ENCODE assay signal across 8 cellular contexts in the genomic region with DNA sequence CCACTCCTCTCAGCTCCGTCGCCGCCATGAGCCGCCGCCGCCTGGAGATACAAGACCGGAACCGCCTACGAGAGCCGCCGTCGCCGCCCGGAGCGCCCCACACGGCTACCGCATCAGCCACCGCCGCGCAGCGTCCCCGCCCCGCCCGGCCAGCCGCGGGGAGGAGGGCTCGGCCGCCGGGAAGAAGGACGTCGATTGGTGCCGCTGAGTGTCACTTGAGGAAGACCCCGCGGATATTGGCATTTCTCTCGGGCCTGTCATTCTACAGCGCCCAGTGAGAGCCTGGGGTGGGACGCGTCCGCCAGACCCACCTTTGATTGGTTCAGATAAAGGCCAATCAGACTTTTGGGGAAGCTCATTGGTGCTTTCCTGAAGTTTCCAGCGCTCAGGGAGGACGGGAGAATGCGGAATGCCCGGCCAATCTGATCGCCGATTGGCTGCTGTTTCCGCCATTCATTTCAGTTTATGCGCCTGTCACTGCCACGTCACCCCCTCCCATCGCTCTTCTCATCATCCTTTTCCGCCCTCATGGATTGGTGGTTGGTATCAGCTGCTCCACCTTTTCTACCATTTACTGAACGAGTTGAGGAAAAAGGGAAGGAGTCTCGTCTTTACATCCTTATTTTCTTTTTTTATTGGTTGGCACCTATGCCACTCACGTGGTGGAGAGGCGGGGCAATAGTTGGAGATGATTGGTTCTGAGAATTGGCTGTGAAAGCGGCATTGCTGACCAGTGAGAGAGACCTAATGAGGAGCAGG. TPM values are rescaled to one million over a fixed set of nuclear protein-coding genes. Genes with fewer than 3 reads are reported as not detected.
DNase-seq lines count a peak whose midpoint lies in the region; ATAC-seq and TF ChIP-seq lines count a peak whose summit lies in the region.

A gene with protein sequence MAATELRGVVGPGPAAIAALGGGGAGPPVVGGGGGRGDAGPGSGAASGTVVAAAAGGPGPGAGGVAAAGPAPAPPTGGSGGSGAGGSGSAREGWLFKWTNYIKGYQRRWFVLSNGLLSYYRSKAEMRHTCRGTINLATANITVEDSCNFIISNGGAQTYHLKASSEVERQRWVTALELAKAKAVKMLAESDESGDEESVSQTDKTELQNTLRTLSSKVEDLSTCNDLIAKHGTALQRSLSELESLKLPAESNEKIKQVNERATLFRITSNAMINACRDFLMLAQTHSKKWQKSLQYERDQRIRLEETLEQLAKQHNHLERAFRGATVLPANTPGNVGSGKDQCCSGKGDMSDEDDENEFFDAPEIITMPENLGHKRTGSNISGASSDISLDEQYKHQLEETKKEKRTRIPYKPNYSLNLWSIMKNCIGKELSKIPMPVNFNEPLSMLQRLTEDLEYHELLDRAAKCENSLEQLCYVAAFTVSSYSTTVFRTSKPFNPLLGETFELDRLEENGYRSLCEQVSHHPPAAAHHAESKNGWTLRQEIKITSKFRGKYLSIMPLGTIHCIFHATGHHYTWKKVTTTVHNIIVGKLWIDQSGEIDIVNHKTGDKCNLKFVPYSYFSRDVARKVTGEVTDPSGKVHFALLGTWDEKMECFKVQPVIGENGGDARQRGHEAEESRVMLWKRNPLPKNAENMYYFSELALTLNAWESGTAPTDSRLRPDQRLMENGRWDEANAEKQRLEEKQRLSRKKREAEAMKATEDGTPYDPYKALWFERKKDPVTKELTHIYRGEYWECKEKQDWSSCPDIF (minus strand): TSS at position 138 of the 759 bp plus-strand sequence. CDS start 110 bp downstream, at position 28.

- POLR2A ChIA-PET in naive thymus-derived CD4-positive, alpha-beta T cell (lab: Charles Lee) = interaction anchor here (0.6 to 4.3 kb wide), 22 partner anchors 11 to 1296 kb away, joined by 3 to 89 read pairs (median 4); a partner anchor contains a TSS

- H3K4me1 ChIP-seq in RWPE2 (ENCODE audit: insufficient read depth, poor library complexity, severe bottlenecking) (peaks cover 15% of the 10 kb centered on the region), fibroblast of lung (ENCODE audit: control insufficient read depth, extremely low read depth, insufficient read depth, low read length) (peaks cover 7% of the 10 kb centered on the region)
- peaks cover 26 to 29% of the 10 kb centered on the region in 2 donors for H3K4me1 ChIP-seq in naive thymus-derived CD4-positive, alpha-beta T cell (ENCODE audit: control insufficient read depth in 2 of 2, insufficient read depth in 2 of 2, low read length in 2 of 2)

- intact Hi-C loops in activated T-helper 2 cell treated with anti-CD3 and anti-CD28 coated beads, Interferon-gamma antibody, Interleukin-2, Interleukin-4, amounts not matched to agents 10 μg/mL and 5 μg/mL and 100 μg/mL, durations not matched to agents 14 hours and 24 hours and 36 hours (cut with micrococcal nuclease) = loop anchor here (1.0 to 5.0 kb wide), 7 partner anchors 50 to 241 kb away; a partner anchor contains a TSS
- intact Hi-C loops in naive thymus-derived CD4-positive, alpha-beta T cell (cut with micrococcal nuclease) = loop anchor here (1.0 to 5.0 kb wide), 15 partner anchors 50 to 1949 kb away; a partner anchor contains a TSS

- H3K36me3 Mint-ChIP-seq in activated T-helper 2 cell treated with anti-CD3 and anti-CD28 coated beads, Interferon-gamma antibody, Interleukin-2, Interleukin-4, amounts not matched to agents 10 μg/mL and 5 μg/mL and 100 μg/mL, durations not matched to agents 14 hours and 24 hours and 36 hours (ENCODE audit: low read depth) = peaks cover 29% of the 10 kb centered on the region
- H3K36me3 Mint-ChIP-seq in naive thymus-derived CD4-positive, alpha-beta T cell = peaks cover 0 to 13% (median 0%) of the 10 kb centered on the region in 5 donors
- H3K36me3 Mint-ChIP-seq in stimulated activated naive B cell treated with anti-CD40 and anti-IgM and Interleukin-4, amounts not matched to agents 10 μg/mL and 1 μg/mL and 100 μg/mL, for 72 hours = peaks cover 7 to 11% of the 10 kb centered on the region in 2 donors

- peak within 1 kb of the TSS; percentile 79 for H3K4me3 ChIP-seq in RWPE2 (ENCODE audit: severe bottlenecking)
- H3K4me3 ChIP-seq in fibroblast of lung (replicated peaks in 1 of 4; ENCODE audit: control extremely low read depth in 1 of 4, insufficient read depth in 1 of 4, low read depth in 3 of 4, low read length in 4 of 4) = peak within 1 kb of the TSS; percentile 74 to 98 (median 93)
- H3K4me3 ChIP-seq in naive thymus-derived CD4-positive, alpha-beta T cell (ENCODE audit: low read length) = peak within 1 kb of the TSS; percentile 72

- CTCF ChIA-PET in naive thymus-derived CD4-positive, alpha-beta T cell (lab: Charles Lee) = interaction anchor here (0.5 to 1.4 kb wide), 3 partner anchors 28 to 53 kb away, joined by 3 to 6 read pairs (median 6); a partner anchor contains a TSS

- H3K79me2 ChIP-seq in fibroblast of lung (ENCODE audit: control insufficient read depth, insufficient read depth, low read length) = peaks cover 40% of the 10 kb centered on the region

- H3K27ac Mint-ChIP-seq in activated T-helper 2 cell treated with anti-CD3 and anti-CD28 coated beads, Interferon-gamma antibody, Interleukin-2, Interleukin-4, amounts not matched to agents 10 μg/mL and 5 μg/mL and 100 μg/mL, durations not matched to agents 14 hours and 24 hours and 36 hours = peak within 1 kb of the TSS; percentile 99
- peak within 1 kb of the TSS; percentile 84 to 98 (median 94) for H3K27ac Mint-ChIP-seq in naive thymus-derived CD4-positive, alpha-beta T cell
- H3K27ac Mint-ChIP-seq in stimulated activated naive B cell treated with anti-CD40 and anti-IgM and Interleukin-4, amounts not matched to agents 10 μg/mL and 1 μg/mL and 100 μg/mL, for 72 hours = peak within 1 kb of the TSS; percentile 97

- peak within 1 kb of the TSS; percentile 59 for H3K27ac ChIP-seq in RWPE2 (ENCODE audit: poor library complexity, severe bottlenecking)
- peak within 1 kb of the TSS; percentile 79 for H3K27ac ChIP-seq in fibroblast of lung (ENCODE audit: insufficient read depth, low read length)
- peak within 1 kb of the TSS; percentile 93 for H3K27ac ChIP-seq in naive thymus-derived CD4-positive, alpha-beta T cell (ENCODE audit: low read depth, low read length)

- no peaks in the 10 kb centered on the region for H3K27me3 Mint-ChIP-seq in activated T-helper 2 cell treated with anti-CD3 and anti-CD28 coated beads, Interferon-gamma antibody, Interleukin-2, Interleukin-4, amounts not matched to agents 10 μg/mL and 5 μg/mL and 100 μg/mL, durations not matched to agents 14 hours and 24 hours and 36 hours (ENCODE audit: low read depth)
- H3K27me3 Mint-ChIP-seq in naive thymus-derived CD4-positive, alpha-beta T cell = no peaks in the 10 kb centered on the region
- H3K27me3 Mint-ChIP-seq in stimulated activated naive B cell treated with anti-CD40 and anti-IgM and Interleukin-4, amounts not matched to agents 10 μg/mL and 1 μg/mL and 100 μg/mL, for 72 hours = no peaks in the 10 kb centered on the region

- H3K9me3 ChIP-seq in RWPE2 (ENCODE audit: severe bottlenecking) (no peaks in the 10 kb centered on the region), fibroblast of lung (ENCODE audit: control insufficient read depth, insufficient read depth, low read depth, low read length) (no peaks in the 10 kb centered on the region)
- no peaks in the 10 kb centered on the region for H3K9me3 ChIP-seq in naive thymus-derived CD4-positive, alpha-beta T cell (ENCODE audit: control insufficient read depth in 2 of 3, low read length in 3 of 3)

- ATAC-seq in RWPE2 (ENCODE audit: low read depth) = peak; percentile 89
- peak; percentile 84 for ATAC-seq in naive thymus-derived CD4-positive, alpha-beta T cell
- peak; percentile 88 to 90 for ATAC-seq in stimulated activated naive B cell treated with anti-CD40 and anti-IgM and Interleukin-4, amounts not matched to agents 10 μg/mL and 1 μg/mL and 100 μg/mL, for 72 hours (replicated peaks)

- H3K4me3 Mint-ChIP-seq in activated T-helper 2 cell treated with anti-CD3 and anti-CD28 coated beads, Interferon-gamma antibody, Interleukin-2, Interleukin-4, amounts not matched to agents 10 μg/mL and 5 μg/mL and 100 μg/mL, durations not matched to agents 14 hours and 24 hours and 36 hours (ENCODE audit: low read depth) = peak within 1 kb of the TSS; percentile 100
- peak within 1 kb of the TSS; percentile 82 to 99 (median 94) for H3K4me3 Mint-ChIP-seq in naive thymus-derived CD4-positive, alpha-beta T cell
- H3K4me3 Mint-ChIP-seq in stimulated activated naive B cell treated with anti-CD40 and anti-IgM and Interleukin-4, amounts not matched to agents 10 μg/mL and 1 μg/mL and 100 μg/mL, for 72 hours = peak within 1 kb of the TSS; percentile 90 to 98

- H3K9ac ChIP-seq in fibroblast of lung (ENCODE audit: insufficient read depth, low read length) = peak within 1 kb of the TSS; percentile 81

- H3K27me3 ChIP-seq in RWPE2 (ENCODE audit: insufficient read depth, poor library complexity, severe bottlenecking) = no peaks in the 10 kb centered on the region
- H3K27me3 ChIP-seq in fibroblast of lung (ENCODE audit: control insufficient read depth, insufficient read depth, low read length) = no peaks in the 10 kb centered on the region
- H3K27me3 ChIP-seq in naive thymus-derived CD4-positive, alpha-beta T cell (ENCODE audit: control insufficient read depth in 2 of 2, insufficient read depth in 2 of 2, low read length in 2 of 2) = no peaks in the 10 kb centered on the region

- H3K9me3 Mint-ChIP-seq in activated T-helper 2 cell treated with anti-CD3 and anti-CD28 coated beads, Interferon-gamma antibody, Interleukin-2, Interleukin-4, amounts not matched to agents 10 μg/mL and 5 μg/mL and 100 μg/mL, durations not matched to agents 14 hours and 24 hours and 36 hours = no peaks in the 10 kb centered on the region
- H3K9me3 Mint-ChIP-seq in naive thymus-derived CD4-positive, alpha-beta T cell = no peaks in the 10 kb centered on the region
- no peaks in the 10 kb centered on the region for H3K9me3 Mint-ChIP-seq in stimulated activated naive B cell treated with anti-CD40 and anti-IgM and Interleukin-4, amounts not matched to agents 10 μg/mL and 1 μg/mL and 100 μg/mL, for 72 hours

- H3K36me3 ChIP-seq in RWPE2 (ENCODE audit: low read depth) (peaks cover 30% of the 10 kb centered on the region), fibroblast of lung (ENCODE audit: control insufficient read depth, insufficient read depth, low read length) (no peaks in the 10 kb centered on the region)
- peaks cover 0 to 9% (median 3%) of the 10 kb centered on the region in 3 experiments for H3K36me3 ChIP-seq in naive thymus-derived CD4-positive, alpha-beta T cell (ENCODE audit: control insufficient read depth in 2 of 3, insufficient read depth in 3 of 3, low read length in 3 of 3)

- peaks cover 4% of the 10 kb centered on the region for H4K20me1 ChIP-seq in fibroblast of lung (ENCODE audit: control insufficient read depth, extremely low read depth, insufficient read depth, low read length)

- peak within 1 kb of the TSS; percentile 99 for H3K4me2 ChIP-seq in fibroblast of lung (ENCODE audit: extremely low read depth, insufficient read depth, low read length)

- H3K4me1 Mint-ChIP-seq in activated T-helper 2 cell treated with anti-CD3 and anti-CD28 coated beads, Interferon-gamma antibody, Interleukin-2, Interleukin-4, amounts not matched to agents 10 μg/mL and 5 μg/mL and 100 μg/mL, durations not matched to agents 14 hours and 24 hours and 36 hours (ENCODE audit: low read depth) = peaks cover 47% of the 10 kb centered on the region
- H3K4me1 Mint-ChIP-seq in naive thymus-derived CD4-positive, alpha-beta T cell = peaks cover 35 to 54% (median 41%) of the 10 kb centered on the region in 7 donors
- peaks cover 19 to 38% of the 10 kb centered on the region in 2 donors for H3K4me1 Mint-ChIP-seq in stimulated activated naive B cell treated with anti-CD40 and anti-IgM and Interleukin-4, amounts not matched to agents 10 μg/mL and 1 μg/mL and 100 μg/mL, for 72 hours

- TF ChIP-seq CTCF in RWPE2 (IDR thresholded peaks at IDR 0.05; ENCODE audit: poor library complexity, severe bottlenecking) (no peak), fibroblast of lung (conservative IDR thresholded peaks at IDR 0.05 in 1 of 2, IDR thresholded peaks at IDR 0.05 in 1 of 2; ENCODE audit: low read depth in 1 of 2, low read length in 2 of 2) (no peak)

- peak within 1 kb of the TSS; percentile 81 for H2AFZ ChIP-seq in fibroblast of lung (ENCODE audit: low read length)

- DNase-seq in EL (peak; percentile 100), H4 (ENCODE audit: low spot score) (peak; percentile 100), LoVo (ENCODE audit: low spot score) (peak; percentile 99), RWPE2 (ENCODE audit: low spot score) (peak; percentile 99), fibroblast of lung (ENCODE audit: low read depth in 2 of 2) (peak; percentile 100)
- peak; percentile 99 for DNase-seq in activated T-helper 2 cell treated with anti-CD3 and anti-CD28 coated beads, Interferon-gamma antibody, Interleukin-2, Interleukin-4, amounts not matched to agents 10 μg/mL and 5 μg/mL and 100 μg/mL, durations not matched to agents 14 hours and 24 hours and 36 hours (ENCODE audit: low spot score)
- peak; percentile 86 to 100 (median 99) for DNase-seq in naive thymus-derived CD4-positive, alpha-beta T cell
- peak; percentile 99 for DNase-seq in stimulated activated naive B cell treated with anti-CD40 and anti-IgM and Interleukin-4, amounts not matched to agents 10 μg/mL and 1 μg/mL and 100 μg/mL, for 72 hours

RNA-seq across cellular contexts. Expression of the gene that starts here (rescaled TPM):
- 20.9 and 21.0 TPM in 2 replicates for total RNA-seq in H4 (2014; rRNA removed; shearing (Covaris generic))
- 42.8 and 43.4 TPM in 2 replicates for total RNA-seq in activated T-helper 2 cell treated with anti-CD3 and anti-CD28 coated beads, Interferon-gamma antibody, Interleukin-2, Interleukin-4, amounts not matched to agents 10 μg/mL and 5 μg/mL and 100 μg/mL, durations not matched to agents 14 hours and 24 hours and 36 hours
- 29.5 and 44.1 TPM in 2 replicates for total RNA-seq in fibroblast of lung
- 32.4 and 34.0 TPM in 2 replicates for polyA plus RNA-seq in fibroblast of lung
- 27.5 and 29.6 TPM in 2 replicates for polyA plus RNA-seq in fibroblast of lung (2012)
- polyA minus RNA-seq in fibroblast of lung (ENCODE audit: low replicate concordance) = 31.3 and 38.8 TPM in 2 replicates
- total RNA-seq in naive thymus-derived CD4-positive, alpha-beta T cell = 10 to 100 TPM; 39.8 to 57.6 (median 52.4) TPM
- polyA plus RNA-seq in naive thymus-derived CD4-positive, alpha-beta T cell = 10 to 100 TPM; 21.0 to 34.5 TPM

Comparison
In these comparisons a context has a peak if more than half of its experiments do, and no peak if none do; other contexts are left out.
1. Peak in every context shown above with its lines: DNase-seq, ATAC-seq, H3K4me3 ChIP-seq and H3K27ac ChIP-seq.